ENCODE assay signal across 34 cellular contexts in genomic region chr4:64870558-64870957, GRCh38.
"Had no signal": no experiment of that assay in that cellular context is flagged by ENCODE, and none has a peak within 500 bp of the region (broad histone marks: within the 10 kb centered on the region; RNA-seq: fewer than 3 reads in every experiment).

No MANE protein-coding gene starts in this region.

- H3K4me3 ChIP-seq: MG63 had no signal

- DNase-seq: Karpas-422, Kasumi-1, MG63, MM.1S, MV-4-11, NCI-H1048, NCI-H1092, NCI-H1092 treated with DMSO at 0.1 percent for 48 hours, NCI-H1105, NCI-H1105 treated with DMSO at 0.1 percent for 48 hours, NCI-H1417, NCI-H1417 treated with DMSO at 0.1 percent for 48 hours, NCI-H1436, NCI-H1436 treated with DMSO at 0.1 percent for 48 hours, NCI-H146, NCI-H1694, NCI-H1694 treated with DMSO at 0.1 percent for 48 hours, NCI-H187, NCI-H187 treated with DMSO at 0.1 percent for 48 hours, NCI-H1930, NCI-H2029, NCI-H2029 treated with DMSO at 0.1 percent for 48 hours, NCI-H2081, NCI-H2081 treated with DMSO at 0.1 percent for 48 hours, NCI-H2107, NCI-H2171, NCI-H2171 treated with DMSO at 0.1 percent for 48 hours, NCI-H2227 treated with DMSO at 0.1 percent for 48 hours, NCI-H226, NCI-H345, NCI-H446, NCI-H446 treated with DMSO at 0.1 percent for 48 hours, NCI-H510A had no signal

- H3K9ac ChIP-seq: KMS-11 had no signal

- H3K36me3 ChIP-seq: MG63 had no signal

- H3K27ac ChIP-seq: KMS-11 had no signal

- H3K27me3 ChIP-seq: MG63 had no signal

- H3K4me2 ChIP-seq: KMS-11 had no signal

- H3K9me3 ChIP-seq: MG63 had no signal
